In the genomic region with DNA sequence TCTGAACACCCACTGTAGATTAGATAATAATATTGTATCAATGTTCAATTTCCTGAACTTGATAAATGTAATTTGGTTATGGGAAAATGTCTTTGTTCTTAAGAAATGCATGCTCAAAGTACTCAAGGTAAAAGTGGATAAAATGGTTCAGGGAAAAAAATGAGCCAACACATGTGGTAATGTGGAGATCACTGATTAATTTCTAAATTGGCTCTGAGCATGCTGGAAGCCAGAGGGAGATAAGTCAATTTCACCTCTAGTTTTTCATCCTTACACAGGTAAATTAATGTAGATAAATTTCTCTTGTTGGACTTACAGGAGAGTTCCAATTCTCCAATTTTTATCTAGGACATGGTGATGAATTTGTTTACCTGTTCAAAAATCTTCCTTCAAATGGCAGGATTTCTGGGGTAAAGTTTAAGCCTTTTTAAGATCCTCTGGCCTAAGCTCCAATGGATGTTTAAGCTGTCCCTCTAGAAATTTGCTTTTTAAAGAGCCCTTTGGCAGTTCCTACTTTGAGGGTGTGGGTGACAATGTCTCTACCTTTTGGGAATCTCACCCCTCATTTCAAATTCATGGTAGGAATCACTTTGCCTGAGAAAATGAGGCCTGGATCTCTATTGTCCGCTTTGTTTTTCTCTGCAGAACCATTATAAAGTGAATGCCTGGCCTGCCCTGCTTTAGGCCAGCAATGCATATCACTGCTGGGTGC, we compare ENCODE assay signal across 20 cellular contexts. TPM values are rescaled to one million over a fixed set of nuclear protein-coding genes. Genes with fewer than 3 reads are reported as not detected.
DNase-seq lines count a peak whose midpoint lies in the region; ATAC-seq and TF ChIP-seq lines count a peak whose summit lies in the region.
"Had no signal": no experiment of that assay in that cellular context is flagged by ENCODE, and none has a peak within 500 bp of the region (broad histone marks: within the 10 kb centered on the region; RNA-seq: fewer than 3 reads in every experiment).

No MANE protein-coding gene starts in this region.

- no peak overlapping the region for H3K4ac ChIP-seq in mesendoderm (ENCODE audit: low read depth, low read length)

- H3K4me1 ChIP-seq in GM23338 (ENCODE audit: insufficient read depth) (peaks cover 73% of the 10 kb centered on the region), HUES64 (ENCODE audit: insufficient read depth, low read length) (peaks cover 54% of the 10 kb centered on the region), endodermal cell (ENCODE audit: control insufficient read depth, insufficient read depth, low read length) (peaks cover 7% of the 10 kb centered on the region), mesendoderm (ENCODE audit: control insufficient read depth, low read depth, low read length) (peaks cover 6% of the 10 kb centered on the region)

- H3K4me3 Mint-ChIP-seq in GM23338 (peak overlapping the region; percentile 34; the same call in 2 of the 3 replicates), endodermal cell (no peak overlapping the region)
- H3K4me3 Mint-ChIP-seq: T-cell had no signal

- H3K9me3 ChIP-seq in HUES64 (ENCODE audit: insufficient read depth, low read depth, low read length) = no peaks in the 10 kb centered on the region
- H3K9me3 ChIP-seq in endodermal cell (ENCODE audit: control insufficient read depth, low read length) = no peaks in the 10 kb centered on the region
- H3K9me3 ChIP-seq: MG63 had no signal

- H2AFZ ChIP-seq in GM23338 = no peak overlapping the region

- TF ChIP-seq CTCF in GM23338 (conservative IDR thresholded peaks at IDR 0.05; ENCODE audit: low read depth in 2 of 2) (no peak), endodermal cell (conservative IDR thresholded peaks at IDR 0.05) (no peak)

- H3K27me3 ChIP-seq in GM23338 (ENCODE audit: insufficient read depth) = no peaks in the 10 kb centered on the region
- no peaks in the 10 kb centered on the region for H3K27me3 ChIP-seq in HUES64 (ENCODE audit: insufficient read depth, low read length)
- H3K27me3 ChIP-seq in endodermal cell (ENCODE audit: control insufficient read depth, insufficient read depth, low read length, poor library complexity, severe bottlenecking) = no peaks in the 10 kb centered on the region
- no peaks in the 10 kb centered on the region for H3K27me3 ChIP-seq in mesendoderm (ENCODE audit: insufficient read depth, low read length, poor library complexity)
- H3K27me3 ChIP-seq: MG63 had no signal

- H3K4me3 ChIP-seq in GM23338 (peak overlapping the region; percentile 29), HUES64 (ENCODE audit: low read length) (peak overlapping the region; percentile 30; the same call in 1 of the 2 replicates), endodermal cell (ENCODE audit: low read length) (no peak overlapping the region), mesendoderm (ENCODE audit: low read length) (no peak overlapping the region)
- H3K4me3 ChIP-seq: MG63 had no signal

- H4K20me1 ChIP-seq in GM23338 (replicated peaks; ENCODE audit: insufficient read depth) = no peaks in the 10 kb centered on the region

- H3K4me1 Mint-ChIP-seq in GM23338 (peaks cover 63% of the 10 kb centered on the region), endodermal cell (peaks cover 30% of the 10 kb centered on the region)
- H3K4me1 Mint-ChIP-seq: T-cell had no signal

- H3K36me3 ChIP-seq in GM23338 (ENCODE audit: insufficient read depth) (no peaks in the 10 kb centered on the region), HUES64 (ENCODE audit: insufficient read depth, low read length) (no peaks in the 10 kb centered on the region), endodermal cell (ENCODE audit: control insufficient read depth, insufficient read depth, low read length) (no peaks in the 10 kb centered on the region), mesendoderm (ENCODE audit: control insufficient read depth, insufficient read depth, low read length) (no peaks in the 10 kb centered on the region)
- H3K36me3 ChIP-seq: MG63 had no signal

- H3K9me3 Mint-ChIP-seq in GM23338 (no peaks in the 10 kb centered on the region), endodermal cell (no peaks in the 10 kb centered on the region)
- H3K9me3 Mint-ChIP-seq: T-cell had no signal

- H2AK5ac ChIP-seq in mesendoderm (ENCODE audit: low read length) = no peak overlapping the region

- ATAC-seq in GM23338 (peak; percentile 73), GM18498 (IDR thresholded peaks at IDR 0.05; ENCODE audit: unreplicated experiment) (no peak)
- ATAC-seq: T-cell had no signal

- DNase-seq in GM23338 (ENCODE audit: low spot score) = peak; percentile 90
- peak; percentile 83 for DNase-seq in endodermal cell
- no peak for DNase-seq in mesendoderm
- no peak for DNase-seq in SIG-M5 (lab: John Stamatoyannopoulos, UW)
- DNase-seq in foreskin melanocyte = no peak
- no peak for DNase-seq in NCI-H526 treated with DMSO at 0.1 percent for 48 hours (lab: John Stamatoyannopoulos, UW)
- DNase-seq: AML-193, DMS79 treated with DMSO at 0.1 percent for 48 hours, GM23248, Karpas-422, MG63, NCI-H1048, NCI-H1436 treated with DMSO at 0.1 percent for 48 hours, NCI-H2029 treated with DMSO at 0.1 percent for 48 hours, NCI-H446 treated with DMSO at 0.1 percent for 48 hours, SHP77 treated with DMSO at 0.1 percent for 48 hours, T-cell had no signal

- H3K79me2 ChIP-seq in GM23338 (replicated peaks; ENCODE audit: insufficient read depth) (peaks cover 35% of the 10 kb centered on the region), mesendoderm (ENCODE audit: control insufficient read depth, insufficient read depth, low read length) (no peaks in the 10 kb centered on the region)

- peak overlapping the region; percentile 34 for H3K56ac ChIP-seq in mesendoderm (ENCODE audit: low read length)

- H3K36me3 Mint-ChIP-seq in GM23338 (ENCODE audit: low read depth) = no peaks in the 10 kb centered on the region
- no peaks in the 10 kb centered on the region for H3K36me3 Mint-ChIP-seq in endodermal cell (ENCODE audit: low read depth)
- H3K36me3 Mint-ChIP-seq: T-cell had no signal

- no peak overlapping the region for H3K23ac ChIP-seq in mesendoderm (ENCODE audit: low read length)

- H3K27ac Mint-ChIP-seq in GM23338 (peak overlapping the region; percentile 91), endodermal cell (peak overlapping the region; percentile 63)

- H4K8ac ChIP-seq in mesendoderm (ENCODE audit: low read depth, low read length) = no peak overlapping the region

- H3K9me2 ChIP-seq in GM23338 (ENCODE audit: insufficient read depth) = no peaks in the 10 kb centered on the region

- peaks cover 14% of the 10 kb centered on the region for H3F3A ChIP-seq in GM23338 (replicated peaks; ENCODE audit: low read depth)

- no peak overlapping the region for H2BK120ac ChIP-seq in mesendoderm (ENCODE audit: low read depth, low read length)

- H3K27ac ChIP-seq in GM23338 (ENCODE audit: low read depth) (peak overlapping the region; percentile 95), HUES64 (ENCODE audit: low read depth, low read length) (peak overlapping the region; percentile 100), endodermal cell (ENCODE audit: low read depth, low read length) (no peak overlapping the region), mesendoderm (ENCODE audit: low read depth, low read length) (no peak overlapping the region)
- H3K27ac ChIP-seq: C4-2B had no signal

- 11% methylated on average over 1 of the region's 1 CpG for WGBS in HUES64
- WGBS in endodermal cell (ENCODE audit: insufficient coverage in 1 of 2, insufficient read length in 1 of 2), 2 experiments = 61 to 75% methylated on average over 1 of the region's 1 CpG
- no CpG with 5 or more reads among the region's 1 CpG for WGBS in mesendoderm (ENCODE audit: extremely low coverage, insufficient coverage, low lambda C conversion rate)

- peak overlapping the region; percentile 40 for H3K4me2 ChIP-seq in GM23338
- no peak overlapping the region for H3K4me2 ChIP-seq in mesendoderm (ENCODE audit: low read length)

- H2BK15ac ChIP-seq in mesendoderm (replicated peaks; ENCODE audit: low read depth) = no peak overlapping the region

- H3K27me3 Mint-ChIP-seq in GM23338 (ENCODE audit: insufficient read depth, low read depth, poor library complexity) = peaks cover 12% of the 10 kb centered on the region
- no peaks in the 10 kb centered on the region for H3K27me3 Mint-ChIP-seq in endodermal cell (ENCODE audit: insufficient read depth)
- H3K27me3 Mint-ChIP-seq: T-cell had no signal

- H2BK5ac ChIP-seq in mesendoderm (ENCODE audit: low read length) = no peak overlapping the region

- peak overlapping the region; percentile 56 for H3K9ac ChIP-seq in HUES64 (ENCODE audit: low read depth, low read length)
- no peak overlapping the region for H3K9ac ChIP-seq in endodermal cell (ENCODE audit: extremely low read depth, low read length, poor library complexity, severe bottlenecking)
- no peak overlapping the region for H3K9ac ChIP-seq in mesendoderm (ENCODE audit: low read length)

- H3K18ac ChIP-seq in mesendoderm (ENCODE audit: low read length) = no peak overlapping the region

- no peak overlapping the region for H4K5ac ChIP-seq in mesendoderm (ENCODE audit: low read length)

- H3K79me1 ChIP-seq in mesendoderm (ENCODE audit: low read length) = no peaks in the 10 kb centered on the region

TF ChIP-seq in GM23338, 12 proteins besides CTCF, POLR2A, EP300 and RAD21 (continues in another document):
- no peak for TF ChIP-seq CREB1 (CRISPR knock-in tag; IDR thresholded peaks at IDR 0.05; ENCODE audit: low read depth)

RNA-seq across cellular contexts. Expression of a gene that starts 8.2 kb away (rescaled TPM):
- total RNA-seq in GM23338 (2014; rRNA removed; shearing (Covaris generic)) = 84.7 and 86.4 TPM in 2 replicates
- 67.3 and 70.4 TPM in 2 replicates for polyA plus RNA-seq in GM23338 (2016; fragmentation: Nextera tagmentation; extraction: Ambion mirVana)
- 46.8 TPM for polyA plus RNA-seq in HUES64 (2013, experiment 1 of 2)
- polyA plus RNA-seq in HUES64 (2013, experiment 2 of 2) = 42.3 TPM
- 10 to 100 TPM; 21.2 to 49.2 TPM for total RNA-seq in endodermal cell
- 43.4 TPM for polyA plus RNA-seq in endodermal cell (2013, experiment 1 of 2)
- polyA plus RNA-seq in endodermal cell (2013, experiment 2 of 2) = 41.9 TPM
- polyA plus RNA-seq in mesendoderm (2013, experiment 1 of 2) = 70.1 TPM
- polyA plus RNA-seq in mesendoderm (2013, experiment 2 of 2) = 71.1 TPM

RNA-seq across cellular contexts. Expression of a gene that starts 10.7 kb away (rescaled TPM):
- total RNA-seq in GM23338 (2014; rRNA removed; shearing (Covaris generic)) = 2,222 and 2,281 TPM in 2 replicates
- 711 and 726 TPM in 2 replicates for polyA plus RNA-seq in GM23338 (2016; fragmentation: Nextera tagmentation; extraction: Ambion mirVana)
- 348 TPM for polyA plus RNA-seq in HUES64 (2013, experiment 1 of 2)
- polyA plus RNA-seq in HUES64 (2013, experiment 2 of 2) = 271 TPM
- 100 to 1,000 TPM in 1 of 2 donors, 10 to 100 TPM in 1; 82.1 to 283 TPM for total RNA-seq in endodermal cell
- 68.5 TPM for polyA plus RNA-seq in endodermal cell (2013, experiment 1 of 2)
- 50.5 TPM for polyA plus RNA-seq in endodermal cell (2013, experiment 2 of 2)
- 290 TPM for polyA plus RNA-seq in mesendoderm (2013, experiment 1 of 2)
- polyA plus RNA-seq in mesendoderm (2013, experiment 2 of 2) = 289 TPM

Comparison
In these comparisons a context has a peak if more than half of its experiments do, and no peak if none do; other contexts are left out.
1. DNase-seq: peak in GM23338 (single experiment) and endodermal cell (single experiment); none in mesendoderm (single experiment), SIG-M5 (single experiment), foreskin melanocyte (single experiment) and NCI-H526 treated with DMSO at 0.1 percent for 48 hours (single experiment).
2. H3K27ac ChIP-seq: peak in GM23338 (single experiment) and HUES64 (single experiment); none in endodermal cell (single experiment) and mesendoderm (single experiment).
3. H3K4me3 ChIP-seq: peak in GM23338 (single experiment) and HUES64 (single experiment); none in endodermal cell (single experiment) and mesendoderm (single experiment).